Comparison of ENCODE assay signal across 19 cellular contexts in the genomic region with DNA sequence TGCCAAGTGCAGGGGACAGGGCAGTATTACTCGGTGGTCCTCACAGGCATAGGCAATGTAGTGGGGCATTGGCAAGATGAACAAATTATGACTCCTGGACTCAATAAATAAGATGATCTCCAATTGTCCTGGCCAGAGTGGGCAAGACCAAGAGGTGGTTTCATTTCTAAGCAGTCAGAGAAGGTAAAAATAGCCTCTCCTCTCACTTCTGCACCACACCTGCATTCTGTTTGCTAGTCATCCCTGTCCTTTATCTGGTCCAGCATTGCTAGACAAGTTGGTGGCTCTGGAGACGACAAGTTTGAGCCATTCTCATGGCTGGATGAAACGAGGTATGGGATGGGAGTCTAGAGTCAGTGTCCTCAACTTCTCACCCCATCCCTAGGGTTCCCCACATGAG.
DNase-seq lines count a peak whose midpoint lies in the region; ATAC-seq and TF ChIP-seq lines count a peak whose summit lies in the region.
"Had no signal": no experiment of that assay in that cellular context is flagged by ENCODE, and none has a peak within 500 bp of the region (broad histone marks: within the 10 kb centered on the region; RNA-seq: fewer than 3 reads in every experiment).

No MANE protein-coding gene starts in this region.

- no peak overlapping the region for H3K27ac Mint-ChIP-seq in activated CD4-positive, alpha-beta T cell treated with anti-CD3 and anti-CD28 coated beads, Interleukin-2, amount 10 ng/mL, durations not matched to agents 7 days and 5 days
- H3K27ac Mint-ChIP-seq: activated CD4-positive, alpha-beta memory T cell treated with anti-CD3 and anti-CD28 coated beads for 36 hours; activated T-helper 1 cell treated with anti-CD3 and anti-CD28 coated beads, Interleukin-12 subunit alpha, Interleukin-12 subunit beta, Interleukin-2, Interleukin-4 antibody, amounts not matched to agents 30 ng/mL and 10 ng/mL and 1 ng/mL, durations not matched to agents 14 hours and 24 hours and 36 hours had no signal

- no peak overlapping the region for H3K4me3 ChIP-seq in osteoblast (ENCODE audit: insufficient read depth, low read length)

- H2AFZ ChIP-seq in osteoblast (ENCODE audit: low read length), result no peak overlapping the region

- no peaks in the 10 kb centered on the region for H3K9me3 ChIP-seq in osteoblast (ENCODE audit: low read depth, low read length)

- intact Hi-C loops in left ventricle myocardium superior (cut with micrococcal nuclease), result no loop called here

- POLR2A ChIA-PET in activated CD4-positive, alpha-beta T cell treated with anti-CD3 and anti-CD28 coated beads, Interleukin-2, amount 10 ng/mL, durations not matched to agents 7 days and 5 days (lab: Charles Lee), result no interaction called here

- H3K4me1 Mint-ChIP-seq in activated CD4-positive, alpha-beta T cell treated with anti-CD3 and anti-CD28 coated beads, Interleukin-2, amount 10 ng/mL, durations not matched to agents 7 days and 5 days, result no peaks in the 10 kb centered on the region

- DNase-seq in GM13976 (ENCODE audit: low spot score) (peak; percentile 54), left ventricle myocardium superior (no peak), osteoblast (ENCODE audit: insufficient read length, low spot score, missing footprints) (no peak)
- DNase-seq in activated CD4-positive, alpha-beta T cell treated with anti-CD3 and anti-CD28 coated beads, Interleukin-2, amount 10 ng/mL, durations not matched to agents 7 days and 5 days, result no peak
- no peak for DNase-seq in stimulated activated CD4-positive, alpha-beta T cell treated with anti-CD3 and anti-CD28 coated beads, Interleukin-12 subunit alpha, Interleukin-12 subunit beta, amount 100 ng/mL, for 4 hours
- DNase-seq: activated CD4-positive, alpha-beta memory T cell treated with anti-CD3 and anti-CD28 coated beads for 36 hours; anterior cingulate cortex; kidney; midbrain; NCI-H1092; NCI-H345; nucleus accumbens; SHP77 treated with DMSO at 0.1 percent for 48 hours; stimulated activated naive CD4-positive, alpha-beta T cell treated with Interleukin-2 at 50 U/mL for 16 hours had no signal

- CTCF ChIA-PET in activated CD4-positive, alpha-beta T cell treated with anti-CD3 and anti-CD28 coated beads, Interleukin-2, amount 10 ng/mL, durations not matched to agents 7 days and 5 days (lab: Charles Lee), result no interaction called here

- H3K4me3 Mint-ChIP-seq in activated CD4-positive, alpha-beta T cell treated with anti-CD3 and anti-CD28 coated beads, Interleukin-2, amount 10 ng/mL, durations not matched to agents 7 days and 5 days, result no peak overlapping the region
- H3K4me3 Mint-ChIP-seq: activated CD4-positive, alpha-beta memory T cell treated with anti-CD3 and anti-CD28 coated beads for 36 hours; activated T-helper 1 cell treated with anti-CD3 and anti-CD28 coated beads, Interleukin-12 subunit alpha, Interleukin-12 subunit beta, Interleukin-2, Interleukin-4 antibody, amounts not matched to agents 30 ng/mL and 10 ng/mL and 1 ng/mL, durations not matched to agents 14 hours and 24 hours and 36 hours had no signal

- no peaks in the 10 kb centered on the region for H3K9me3 Mint-ChIP-seq in activated CD4-positive, alpha-beta T cell treated with anti-CD3 and anti-CD28 coated beads, Interleukin-2, amount 10 ng/mL, durations not matched to agents 7 days and 5 days
- H3K9me3 Mint-ChIP-seq: activated T-helper 1 cell treated with anti-CD3 and anti-CD28 coated beads, Interleukin-12 subunit alpha, Interleukin-12 subunit beta, Interleukin-2, Interleukin-4 antibody, amounts not matched to agents 30 ng/mL and 10 ng/mL and 1 ng/mL, durations not matched to agents 14 hours and 24 hours and 36 hours had no signal

- H3K36me3 Mint-ChIP-seq in activated CD4-positive, alpha-beta T cell treated with anti-CD3 and anti-CD28 coated beads, Interleukin-2, amount 10 ng/mL, durations not matched to agents 7 days and 5 days (ENCODE audit: low read depth), result no peaks in the 10 kb centered on the region
- H3K36me3 Mint-ChIP-seq: activated CD4-positive, alpha-beta memory T cell treated with anti-CD3 and anti-CD28 coated beads for 36 hours had no signal

- TF ChIP-seq CTCF in GM13976 (IDR thresholded peaks at IDR 0.05; ENCODE audit: borderline replicate concordance, control extremely low read depth, extremely low read depth, insufficient read depth, missing control alignments) (no peak), osteoblast (IDR thresholded peaks at IDR 0.05; ENCODE audit: extremely low read depth, low read depth, low read length) (no peak)

- H4K20me1 ChIP-seq in osteoblast (ENCODE audit: insufficient read depth, low read length), result no peaks in the 10 kb centered on the region

- H3K79me2 ChIP-seq in osteoblast (ENCODE audit: insufficient read depth, low read length), result no peaks in the 10 kb centered on the region

- no peaks in the 10 kb centered on the region for H3K36me3 ChIP-seq in osteoblast (ENCODE audit: insufficient read depth, low read length)

- H3K27me3 Mint-ChIP-seq in activated CD4-positive, alpha-beta T cell treated with anti-CD3 and anti-CD28 coated beads, Interleukin-2, amount 10 ng/mL, durations not matched to agents 7 days and 5 days, result no peaks in the 10 kb centered on the region

- peak; percentile 85 for ATAC-seq in GM19455 (IDR thresholded peaks at IDR 0.05; ENCODE audit: unreplicated experiment)
- ATAC-seq in HG02623 (IDR thresholded peaks at IDR 0.05; ENCODE audit: unreplicated experiment), result peak; percentile 82
- ATAC-seq in HG03520 (IDR thresholded peaks at IDR 0.05; ENCODE audit: unreplicated experiment), result peak; percentile 71
- ATAC-seq in left ventricle myocardium superior, result no peak
- ATAC-seq: HCT116 had no signal

- no peaks in the 10 kb centered on the region for H3K27me3 ChIP-seq in osteoblast (ENCODE audit: insufficient read depth, low read length)

- no peak overlapping the region for H3K4me2 ChIP-seq in osteoblast (ENCODE audit: insufficient read depth, low read length)

- H3K27ac ChIP-seq in osteoblast (ENCODE audit: low read depth, low read length), result no peak overlapping the region

- H3K4me1 ChIP-seq in osteoblast (ENCODE audit: insufficient read depth, low read length), result peaks cover 8% of the 10 kb centered on the region

- in situ Hi-C loops in GM13976 (cut with MboI; ENCODE audit: low sequenced_read_pairs, unreplicated experiment), result no loop called here
